20 cellular contexts compared by ENCODE assay signal in genomic region chr14:43877351-43877900, GRCh38.
DNase-seq lines count a peak whose midpoint lies in the region; ATAC-seq and TF ChIP-seq lines count a peak whose summit lies in the region.
"Had no signal": no experiment of that assay in that cellular context is flagged by ENCODE, and none has a peak within 500 bp of the region (broad histone marks: within the 10 kb centered on the region; RNA-seq: fewer than 3 reads in every experiment).

No MANE protein-coding gene starts in this region.

- H2AFZ ChIP-seq in SU-DHL-6 (ENCODE audit: low read depth, low read length, severe bottlenecking), result peak overlapping the region; percentile 23

- no peak overlapping the region for H3K27ac Mint-ChIP-seq in T-helper 2 cell treated with Interferon-gamma antibody and Interleukin-4, amounts not matched to agents 5 μg/mL and 100 μg/mL, for 36 hours

- no peaks in the 10 kb centered on the region for H3F3A ChIP-seq in SU-DHL-6 (ENCODE audit: insufficient read depth)

- no peak overlapping the region for H3K9ac ChIP-seq in SU-DHL-6 (ENCODE audit: low read length)

- H3K27me3 ChIP-seq in SU-DHL-6 (ENCODE audit: low read length), result no peaks in the 10 kb centered on the region
- H3K27me3 ChIP-seq: pancreas, thyroid gland had no signal

- in situ Hi-C loops in ACHN (cut with HindIII; ENCODE audit: low pct_ligation_motif_present, low pct_unique_long_range_greater_than_20kb, low sequenced_read_pairs), result no loop called here

- H3K36me3 ChIP-seq in SU-DHL-6 (ENCODE audit: low read length), result no peaks in the 10 kb centered on the region
- H3K36me3 ChIP-seq: pancreas, thyroid gland had no signal

- no peaks in the 10 kb centered on the region for H3K9me3 ChIP-seq in SU-DHL-6 (ENCODE audit: insufficient read depth, low read length)
- H3K9me3 ChIP-seq: pancreas, thyroid gland had no signal

- no peaks in the 10 kb centered on the region for H3K4me1 Mint-ChIP-seq in T-helper 2 cell treated with Interferon-gamma antibody and Interleukin-4, amounts not matched to agents 5 μg/mL and 100 μg/mL, for 36 hours (ENCODE audit: low read depth)

- H3K9me3 Mint-ChIP-seq in T-helper 2 cell treated with Interferon-gamma antibody and Interleukin-4, amounts not matched to agents 5 μg/mL and 100 μg/mL, for 36 hours, result peaks cover 32% of the 10 kb centered on the region

- no peak for TF ChIP-seq CTCF in SU-DHL-6 (IDR thresholded peaks at IDR 0.05; ENCODE audit: insufficient read depth, low read length, poor library complexity, severe bottlenecking)

- H4K20me1 ChIP-seq in SU-DHL-6 (ENCODE audit: low read depth, low read length), result no peaks in the 10 kb centered on the region

- peak; percentile 6 for DNase-seq in NCI-H1105 (lab: John Stamatoyannopoulos, UW)
- no peak for DNase-seq in activated CD8-positive, alpha-beta memory T cell treated with anti-CD3 and anti-CD28 coated beads, Interleukin-2, amount 50 U/mL, for 48 hours
- no peak for DNase-seq in effector CD4-positive, alpha-beta T cell
- DNase-seq in T-helper 2 cell treated with Interferon-gamma antibody and Interleukin-4, amounts not matched to agents 5 μg/mL and 100 μg/mL, for 36 hours (ENCODE audit: low spot score), result no peak
- no peak for DNase-seq in ACHN
- DNase-seq: activated CD4-positive, alpha-beta T cell treated with anti-CD3 and anti-CD28 coated beads, Interleukin-2, amount 50 U/mL, for 48 hours; activated T-cell treated with anti-CD3 and anti-CD28 coated beads for 4 hours; amniotic stem cell; hippocampal formation; NCI-H1436; pancreas; Right ventricle myocardium superior; stimulated activated CD4-positive, alpha-beta T cell treated with anti-CD3 and anti-CD28 coated beads, Interleukin-1b, Interleukin-23, amount 100 ng/mL, for 48 hours; stimulated activated naive CD4-positive, alpha-beta T cell treated with Interleukin-2 at 50 U/mL for 16 hours; thyroid gland had no signal

- H3K4me2 ChIP-seq in SU-DHL-6 (ENCODE audit: low read depth, low read length, poor library complexity, severe bottlenecking), result no peak overlapping the region

- H3K4me3 ChIP-seq in SU-DHL-6 (ENCODE audit: insufficient read depth, low read length, poor library complexity, severe bottlenecking), result no peak overlapping the region
- H3K4me3 ChIP-seq: lung, pancreas, thyroid gland had no signal

- no peaks in the 10 kb centered on the region for H3K79me2 ChIP-seq in SU-DHL-6 (ENCODE audit: insufficient read depth, low read length)

- ATAC-seq in GM18519 (IDR thresholded peaks at IDR 0.05; ENCODE audit: low FRiP score, unreplicated experiment), result peak; percentile 85
- ATAC-seq in HG02759 (IDR thresholded peaks at IDR 0.05; ENCODE audit: unreplicated experiment), result peak; percentile 85
- ATAC-seq: HCT116, pancreas had no signal

- no peaks in the 10 kb centered on the region for H3K27me3 Mint-ChIP-seq in T-helper 2 cell treated with Interferon-gamma antibody and Interleukin-4, amounts not matched to agents 5 μg/mL and 100 μg/mL, for 36 hours (ENCODE audit: low read depth)

- H3K9me2 ChIP-seq in SU-DHL-6 (replicated peaks; ENCODE audit: insufficient read depth, low read length), result no peaks in the 10 kb centered on the region

- H3K27ac ChIP-seq in SU-DHL-6 (ENCODE audit: low read depth, low read length), result no peak overlapping the region
- H3K27ac ChIP-seq: pancreas, thyroid gland had no signal

- H3K4me3 Mint-ChIP-seq in T-helper 2 cell treated with Interferon-gamma antibody and Interleukin-4, amounts not matched to agents 5 μg/mL and 100 μg/mL, for 36 hours, result no peak overlapping the region

- H3K36me3 Mint-ChIP-seq in T-helper 2 cell treated with Interferon-gamma antibody and Interleukin-4, amounts not matched to agents 5 μg/mL and 100 μg/mL, for 36 hours (ENCODE audit: low read depth), result no peaks in the 10 kb centered on the region
